ENCODE assay signal across 1 cellular context in the genomic region with DNA sequence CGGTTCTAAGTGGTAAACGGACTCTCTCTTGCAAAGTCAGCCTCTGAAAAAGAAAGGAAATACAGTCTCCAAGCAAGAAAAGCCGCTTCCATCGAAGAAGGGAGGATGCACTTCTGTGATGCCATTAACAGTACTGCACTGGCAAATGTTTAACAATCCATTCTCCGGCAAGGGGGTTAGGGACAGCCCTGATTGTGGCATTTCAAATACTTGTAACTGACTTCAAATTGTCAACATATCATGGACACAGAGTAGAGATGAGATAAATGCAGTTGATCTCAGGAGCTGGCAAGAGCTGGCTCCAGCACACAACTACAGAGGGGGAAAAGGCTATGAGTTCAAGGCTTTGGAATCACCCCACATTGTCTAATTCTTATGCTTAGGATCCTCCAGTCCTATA.
TF ChIP-seq lines count a peak whose summit lies in the region.

No MANE protein-coding gene starts in this region.

TF ChIP-seq in GM23338, 12 proteins besides CTCF, POLR2A, EP300 and RAD21 (continued from another document):
- TF ChIP-seq CREB1 (CRISPR knock-in tag; IDR thresholded peaks at IDR 0.05; ENCODE audit: low read depth) (no peak), POLR2AphosphoS5 (IDR thresholded peaks at IDR 0.05; ENCODE audit: low read depth) (no peak)
TF ChIP-seq in GM23338: peak in this region for 0.
